8 cellular contexts compared by ENCODE assay signal in the genomic region with DNA sequence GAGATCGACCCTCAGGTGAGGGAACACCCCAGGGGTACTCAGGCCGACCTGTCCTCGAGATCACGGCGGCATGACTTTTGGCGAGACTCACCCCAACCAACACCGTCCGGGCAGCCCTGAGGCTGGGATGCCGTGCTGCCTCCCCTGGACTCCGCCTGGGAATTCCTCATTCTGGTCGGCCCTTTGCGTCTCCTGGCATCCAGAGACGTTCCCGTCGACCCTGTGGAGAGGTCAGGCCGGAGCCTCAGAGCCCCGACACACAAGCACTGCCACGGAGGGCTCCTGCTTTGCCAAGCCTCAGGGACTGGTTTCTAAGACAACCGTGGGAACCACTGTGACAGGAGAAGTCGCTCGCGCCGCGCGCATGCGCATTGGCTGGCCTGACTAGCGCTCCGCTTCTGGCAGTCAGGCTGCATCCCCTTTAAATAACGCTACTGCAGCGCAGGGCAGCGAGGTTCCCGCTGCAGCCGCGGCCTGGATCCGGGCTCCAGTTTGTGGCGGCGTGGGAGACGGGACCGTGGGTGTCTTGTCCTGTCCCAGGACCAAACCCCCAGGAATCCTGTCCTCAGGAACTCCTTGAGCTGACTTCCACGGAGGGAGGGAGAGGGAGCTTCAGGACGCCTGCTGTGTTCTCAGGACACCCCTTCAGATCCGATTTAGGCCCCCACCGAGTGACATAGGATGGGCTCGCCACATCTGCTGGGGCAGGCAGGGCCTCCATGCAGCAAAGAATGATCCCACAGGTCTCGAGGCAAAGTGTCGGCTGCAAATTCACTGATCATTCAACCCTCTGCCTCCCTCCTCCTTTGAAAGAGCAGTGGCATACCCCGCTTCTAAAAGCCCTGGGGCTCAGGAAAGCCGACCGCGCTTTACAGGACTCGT.
A peak's percentile ranks its signal among the peaks of the same experiment; 100 is the strongest.
DNase-seq lines count a peak whose midpoint lies in the region; ATAC-seq and TF ChIP-seq lines count a peak whose summit lies in the region.

No MANE protein-coding gene starts in this region.

- peaks cover 0 to 51% (median 34%) of the 10 kb centered on the region in 11 experiments; a peak in 15 of 22 replicates for H4K20me1 ChIP-seq in BLaER1 treated with 17β-estradiol and CSF1 and Interleukin-3, amounts not matched to agents 10 nM and 100 nM
- H4K20me1 ChIP-seq in neural progenitor cell (ENCODE audit: low read depth): peaks cover 16% of the 10 kb centered on the region

- TF ChIP-seq EP300 in suprapubic skin (IDR thresholded peaks at IDR 0.05): no peak

- H3K4me1 Mint-ChIP-seq in HFFc6 (ENCODE audit: low read depth) (peaks cover 42% of the 10 kb centered on the region), neural progenitor cell (peaks cover 55% of the 10 kb centered on the region)

- H3K27me3 ChIP-seq in BLaER1 treated with 17β-estradiol and CSF1 and Interleukin-3, amounts not matched to agents 10 nM and 100 nM: peaks cover 69 to 76% (median 72%) of the 10 kb centered on the region in 11 experiments
- peaks cover 89% of the 10 kb centered on the region for H3K27me3 ChIP-seq in neural progenitor cell
- peaks cover 49% of the 10 kb centered on the region for H3K27me3 ChIP-seq in suprapubic skin

- no peak for TF ChIP-seq CTCF in HFFc6 (IDR thresholded peaks at IDR 0.05)
- no peak for TF ChIP-seq CTCF in neural progenitor cell (IDR thresholded peaks at IDR 0.05)
- no peak for TF ChIP-seq CTCF in suprapubic skin (IDR thresholded peaks at IDR 0.05)

- H3K9me3 Mint-ChIP-seq in HFFc6 (peaks cover 26% of the 10 kb centered on the region), neural progenitor cell (peaks cover 7% of the 10 kb centered on the region)

- peaks cover 14% of the 10 kb centered on the region for H3K27me3 Mint-ChIP-seq in HFFc6 (ENCODE audit: insufficient read depth)
- peaks cover 32% of the 10 kb centered on the region for H3K27me3 Mint-ChIP-seq in neural progenitor cell (ENCODE audit: insufficient read depth, low read depth)

- no peaks in the 10 kb centered on the region for H3K36me3 ChIP-seq in BLaER1 treated with 17β-estradiol and CSF1 and Interleukin-3, amounts not matched to agents 10 nM and 100 nM
- H3K36me3 ChIP-seq in neural progenitor cell (no peaks in the 10 kb centered on the region), suprapubic skin (no peaks in the 10 kb centered on the region)

- H2AFZ ChIP-seq in neural progenitor cell (replicated peaks): no peak overlapping the region

- no peak for ATAC-seq in HG02938 (IDR thresholded peaks at IDR 0.05; ENCODE audit: unreplicated experiment)

- H3K4me3 Mint-ChIP-seq in HFFc6 (peak overlapping the region; percentile 85), neural progenitor cell (peak overlapping the region; percentile 82)

- no peaks in the 10 kb centered on the region for H3K79me2 ChIP-seq in neural progenitor cell (ENCODE audit: low read depth)

- H3F3A ChIP-seq in neural progenitor cell (ENCODE audit: low read depth): peaks cover 3% of the 10 kb centered on the region

- peaks cover 26% of the 10 kb centered on the region for H3K36me3 Mint-ChIP-seq in HFFc6 (ENCODE audit: low read depth)
- H3K36me3 Mint-ChIP-seq in neural progenitor cell: no peaks in the 10 kb centered on the region

- WGBS in suprapubic skin: 47% methylated on average over 15 of the region's 51 CpGs

- peak overlapping the region in 7 of 11 experiments; percentile 89 to 94 (median 91); a peak in 12 of 22 replicates for H3K4me2 ChIP-seq in BLaER1 treated with 17β-estradiol and CSF1 and Interleukin-3, amounts not matched to agents 10 nM and 100 nM
- H3K4me2 ChIP-seq in neural progenitor cell: peak overlapping the region; percentile 70

- DNase-seq in HFFc6 (peak; percentile 65), NCI-H82 treated with DMSO at 0.1 percent for 48 hours (lab: John Stamatoyannopoulos, UW; ENCODE audit: unreplicated experiment) (peak; percentile 24), activated T-helper 1 cell treated with Interleukin-2 at 50 U/mL for 16 hours (ENCODE audit: low read depth) (peak; percentile 36), fibroblast of peridontal ligament (ENCODE audit: extremely low read depth) (peak; percentile 35), neural progenitor cell (ENCODE audit: low spot score) (peak; percentile 90), suprapubic skin (ENCODE audit: low spot score in 2 of 2) (peak in 1 of 2 donors; percentile 77)

- no peak overlapping the region for H3K27ac ChIP-seq in BLaER1 treated with 17β-estradiol and CSF1 and Interleukin-3, amounts not matched to agents 10 nM and 100 nM
- H3K27ac ChIP-seq in neural progenitor cell (no peak overlapping the region), suprapubic skin (no peak overlapping the region)

- H3K27ac Mint-ChIP-seq in HFFc6: peak overlapping the region; percentile 62
- H3K27ac Mint-ChIP-seq in neural progenitor cell: no peak overlapping the region

- no peak for TF ChIP-seq POLR2A in suprapubic skin (IDR thresholded peaks at IDR 0.05)

- no peak overlapping the region for H3K9ac ChIP-seq in BLaER1 treated with 17β-estradiol and CSF1 and Interleukin-3, amounts not matched to agents 10 nM and 100 nM
- no peak overlapping the region for H3K9ac ChIP-seq in neural progenitor cell

- no peaks in the 10 kb centered on the region for H3K9me3 ChIP-seq in BLaER1 treated with 17β-estradiol and CSF1 and Interleukin-3, amounts not matched to agents 10 nM and 100 nM (replicated peaks in 1 of 11)
- no peaks in the 10 kb centered on the region for H3K9me3 ChIP-seq in neural progenitor cell (ENCODE audit: low read depth)
- H3K9me3 ChIP-seq in suprapubic skin: no peaks in the 10 kb centered on the region

- no peak overlapping the region for H3K4me3 ChIP-seq in BLaER1 treated with 17β-estradiol and CSF1 and Interleukin-3, amounts not matched to agents 10 nM and 100 nM
- no peak overlapping the region for H3K4me3 ChIP-seq in neural progenitor cell
- H3K4me3 ChIP-seq in suprapubic skin: peak overlapping the region; percentile 28

- peaks cover 12 to 61% (median 51%) of the 10 kb centered on the region in 10 experiments for H3K4me1 ChIP-seq in BLaER1 treated with 17β-estradiol and CSF1 and Interleukin-3, amounts not matched to agents 10 nM and 100 nM
- peaks cover 4% of the 10 kb centered on the region for H3K4me1 ChIP-seq in neural progenitor cell
- H3K4me1 ChIP-seq in suprapubic skin: peaks cover 58% of the 10 kb centered on the region
